ENCODE assay signal across 14 cellular contexts in genomic region chr4:24519649-24520048, GRCh38.
DNase-seq lines count a peak whose midpoint lies in the region; ATAC-seq, FAIRE-seq and TF ChIP-seq lines count a peak whose summit lies in the region.
"Had no signal": no experiment of that assay in that cellular context is flagged by ENCODE, and none has a peak within 500 bp of the region (broad histone marks: within the 10 kb centered on the region; RNA-seq: fewer than 3 reads in every experiment).

No MANE protein-coding gene starts in this region.

- peaks cover 2% of the 10 kb centered on the region for H3K36me3 Mint-ChIP-seq in astrocyte (ENCODE audit: low read depth, unreplicated experiment)

- no peak for TF ChIP-seq CTCF in astrocyte (IDR thresholded peaks at IDR 0.05; ENCODE audit: insufficient read depth, low read depth, low read length)
- no peak for TF ChIP-seq CTCF in left ventricle myocardium inferior (IDR thresholded peaks at IDR 0.05; ENCODE audit: borderline replicate concordance)
- no peak for TF ChIP-seq CTCF in omental fat pad (IDR thresholded peaks at IDR 0.05)

- no peaks in the 10 kb centered on the region for H3K27me3 Mint-ChIP-seq in astrocyte (ENCODE audit: low read depth, unreplicated experiment)

- ATAC-seq in omental fat pad (ENCODE audit: low FRiP score): peak; percentile 37
- no peak for ATAC-seq in GM21528 (IDR thresholded peaks at IDR 0.05; ENCODE audit: low FRiP score, unreplicated experiment)
- ATAC-seq in esophagus mucosa: no peak

- no peak overlapping the region for H3K4me3 Mint-ChIP-seq in astrocyte (ENCODE audit: unreplicated experiment)

- H3K36me3 ChIP-seq in astrocyte (ENCODE audit: insufficient read depth, low read length) (peaks cover 9% of the 10 kb centered on the region), left ventricle myocardium inferior (peaks cover 22% of the 10 kb centered on the region)
- H3K36me3 ChIP-seq: uterus had no signal

- H3K4me1 ChIP-seq in astrocyte (ENCODE audit: insufficient read depth, low read length): peaks cover 7% of the 10 kb centered on the region
- peaks cover 38% of the 10 kb centered on the region for H3K4me1 ChIP-seq in left ventricle myocardium inferior
- H3K4me1 ChIP-seq: colonic mucosa had no signal

- peaks cover 43% of the 10 kb centered on the region for H3K79me2 ChIP-seq in astrocyte (ENCODE audit: insufficient read depth, low read length)

- H3K4me2 ChIP-seq in astrocyte (ENCODE audit: low read length): peak overlapping the region; percentile 18

- peaks cover 23% of the 10 kb centered on the region for H3K4me1 Mint-ChIP-seq in astrocyte (ENCODE audit: low read depth, unreplicated experiment)

- H4K20me1 ChIP-seq in astrocyte (ENCODE audit: insufficient read depth, low read length): peaks cover 61% of the 10 kb centered on the region

- intact Hi-C loops in left ventricle myocardium inferior (cut with micrococcal nuclease): no loop called here

- H3K4me3 ChIP-seq in astrocyte (ENCODE audit: insufficient read depth, low read depth, low read length): no peak overlapping the region
- no peak overlapping the region for H3K4me3 ChIP-seq in left ventricle myocardium inferior
- H3K4me3 ChIP-seq: colonic mucosa, uterus had no signal

- no peak for FAIRE-seq in astrocyte (lab: Jason Lieb, UNC)
- FAIRE-seq: H54, TTC549 had no signal

- no peaks in the 10 kb centered on the region for H3K9me3 Mint-ChIP-seq in astrocyte (ENCODE audit: unreplicated experiment)

- no peak overlapping the region for H3K9ac ChIP-seq in astrocyte (ENCODE audit: low read length)

- DNase-seq in AG20443 (ENCODE audit: low spot score): peak; percentile 24
- DNase-seq in astrocyte (ENCODE audit: low read depth): peak; percentile 63
- DNase-seq in left ventricle myocardium inferior: no peak
- no peak for DNase-seq in omental fat pad (ENCODE audit: low spot score)
- DNase-seq in NOMO-1 (lab: John Stamatoyannopoulos, UW; ENCODE audit: unreplicated experiment in 2 of 2): no peak
- DNase-seq in activated T-cell treated with anti-CD3 and anti-CD28 coated beads, Interleukin-2, amount 50 U/mL, for 1 hour: no peak
- DNase-seq: activated naive CD4-positive, alpha-beta T cell treated with anti-CD3 and anti-CD28 coated beads, Interleukin-2, amount 50 U/mL, for 16 hours; colonic mucosa; uterus had no signal

- H3K27ac ChIP-seq in astrocyte (ENCODE audit: low read depth, low read length) (peak overlapping the region; percentile 38), left ventricle myocardium inferior (replicated peaks) (peak overlapping the region; percentile 54)
- H3K27ac ChIP-seq: colonic mucosa, HL-60, uterus had no signal

- no peaks in the 10 kb centered on the region for H3K27me3 ChIP-seq in astrocyte (ENCODE audit: insufficient read depth, low read length)
- no peaks in the 10 kb centered on the region for H3K27me3 ChIP-seq in left ventricle myocardium inferior (ENCODE audit: low read depth)
- H3K27me3 ChIP-seq: colonic mucosa, uterus had no signal

- H2AFZ ChIP-seq in astrocyte (ENCODE audit: low read depth, low read length): no peak overlapping the region

- no peaks in the 10 kb centered on the region for H3K9me3 ChIP-seq in astrocyte (ENCODE audit: insufficient read depth, low read depth, low read length)
- no peaks in the 10 kb centered on the region for H3K9me3 ChIP-seq in left ventricle myocardium inferior (replicated peaks)
- H3K9me3 ChIP-seq: colonic mucosa, uterus had no signal

- peak overlapping the region; percentile 54 for H3K27ac Mint-ChIP-seq in astrocyte (ENCODE audit: unreplicated experiment)

Comparison
In these comparisons a context has a peak if more than half of its experiments do, and no peak if none do; other contexts are left out.
1. DNase-seq: peak in AG20443 (single experiment) and astrocyte (single experiment); none in left ventricle myocardium inferior (single experiment), omental fat pad (single experiment), NOMO-1 (0 of 2) and activated T-cell treated with anti-CD3 and anti-CD28 coated beads, Interleukin-2, amount 50 U/mL, for 1 hour (single experiment).